Comparison of ENCODE assay signal across 8 cellular contexts in the genomic region with DNA sequence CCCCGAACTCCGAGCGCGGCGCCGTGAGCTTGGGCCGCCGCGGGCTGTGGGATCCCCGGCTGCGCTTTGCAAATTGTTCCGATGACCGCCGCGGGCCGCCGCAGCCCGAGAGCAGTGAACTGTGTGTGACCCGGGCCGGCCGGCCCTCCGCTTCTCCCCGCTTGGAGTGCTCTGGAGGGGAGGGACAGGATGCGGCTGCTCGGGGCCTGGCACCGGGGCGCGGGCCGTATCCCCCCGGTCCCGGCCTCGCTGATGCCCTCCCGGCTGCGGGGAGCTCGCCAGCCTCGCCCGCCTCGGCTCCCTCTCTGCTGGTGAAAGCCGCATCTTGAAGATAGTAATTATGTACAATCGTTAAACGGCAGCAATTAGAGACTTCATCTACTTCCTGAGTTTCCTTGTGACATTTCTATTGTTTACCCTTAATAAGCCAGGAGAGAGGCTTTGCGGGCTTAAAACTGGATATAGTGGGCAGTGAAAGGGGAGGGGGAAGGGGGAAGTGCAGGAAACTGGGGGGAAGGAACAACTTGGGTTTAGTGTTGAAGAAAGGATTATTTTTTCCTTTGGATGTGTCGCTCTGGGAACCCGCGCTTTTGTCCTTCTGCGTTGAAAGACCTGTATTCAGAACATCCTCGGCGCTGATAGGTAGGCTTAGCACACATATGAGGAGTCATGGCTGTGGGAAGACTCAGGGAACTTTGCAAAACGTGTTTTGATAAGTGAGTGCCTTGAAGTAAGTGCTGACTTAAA. TPM values are rescaled to one million over a fixed set of nuclear protein-coding genes. Genes with fewer than 3 reads are reported as not detected.
DNase-seq lines count a peak whose midpoint lies in the region; ATAC-seq and TF ChIP-seq lines count a peak whose summit lies in the region.

No MANE protein-coding gene starts in this region.

- no peak overlapping the region for H3K27ac ChIP-seq in effector memory CD4-positive, alpha-beta T cell (ENCODE audit: insufficient read depth, low read length, poor library complexity, severe bottlenecking)
- H3K27ac ChIP-seq in lower lobe of right lung = peak overlapping the region; percentile 90

- H3K27me3 ChIP-seq in effector memory CD4-positive, alpha-beta T cell (replicated peaks; ENCODE audit: control insufficient read depth, insufficient read depth, low read length, poor library complexity, severe bottlenecking) = no peaks in the 10 kb centered on the region
- no peaks in the 10 kb centered on the region for H3K27me3 ChIP-seq in lower lobe of right lung (ENCODE audit: low read depth)

- H3K9me3 ChIP-seq in effector memory CD4-positive, alpha-beta T cell (ENCODE audit: control insufficient read depth, low read length) = no peaks in the 10 kb centered on the region
- no peaks in the 10 kb centered on the region for H3K9me3 ChIP-seq in lower lobe of right lung

- no peaks in the 10 kb centered on the region for H3K36me3 ChIP-seq in effector memory CD4-positive, alpha-beta T cell (ENCODE audit: control insufficient read depth, insufficient read depth, low read length)
- H3K36me3 ChIP-seq in lower lobe of right lung = no peaks in the 10 kb centered on the region

- peak overlapping the region; percentile 72 for H3K4me3 ChIP-seq in effector memory CD4-positive, alpha-beta T cell (ENCODE audit: insufficient read depth, low read depth, low read length, poor library complexity, severe bottlenecking)
- H3K4me3 ChIP-seq in lower lobe of right lung = peak overlapping the region; percentile 79

- TF ChIP-seq CTCF in lower lobe of right lung (IDR thresholded peaks at IDR 0.05) = no peak

- ATAC-seq in GM19025 (IDR thresholded peaks at IDR 0.05; ENCODE audit: low read depth, unreplicated experiment) = peak; percentile 18
- peak; percentile 71 for ATAC-seq in lower lobe of right lung
- peak; percentile 24 for ATAC-seq in stimulated activated naive CD8-positive, alpha-beta T cell treated with anti-CD3 and anti-CD28 coated beads, Interleukin-15, Interleukin-2, amounts not matched to agents 100 U/mL and 50 U/mL, for 24 hours
- no peak for ATAC-seq in HG03097 (IDR thresholded peaks at IDR 0.05; ENCODE audit: low FRiP score, unreplicated experiment)

- DNase-seq in AG08395 (ENCODE audit: low spot score) (peak; percentile 34), MV-4-11 (lab: John Stamatoyannopoulos, UW) (peak; percentile 13), lower lobe of right lung (peak; percentile 73)
- peak; percentile 6 to 21 for DNase-seq in activated CD4-positive, alpha-beta T cell treated with anti-CD3 and anti-CD28 coated beads for 4 hours
- DNase-seq in effector memory CD4-positive, alpha-beta T cell = peak in 1 of 3 donors; percentile 6
- DNase-seq in stimulated activated naive CD8-positive, alpha-beta T cell treated with anti-CD3 and anti-CD28 coated beads, Interleukin-15, Interleukin-2, amounts not matched to agents 100 U/mL and 50 U/mL, for 24 hours = peak; percentile 58

- intact Hi-C loops in lower lobe of right lung (cut with DNase I) = no loop called here

- H3K4me1 ChIP-seq in effector memory CD4-positive, alpha-beta T cell (ENCODE audit: control insufficient read depth, insufficient read depth, low read length, poor library complexity, severe bottlenecking) = peaks cover 8% of the 10 kb centered on the region
- peaks cover 23% of the 10 kb centered on the region for H3K4me1 ChIP-seq in lower lobe of right lung

RNA-seq across cellular contexts. Expression of a gene that starts 1.2 kb away (rescaled TPM):
- 22.2 TPM for total RNA-seq in lower lobe of right lung
